ENCODE assay signal across 37 cellular contexts in the genomic region with DNA sequence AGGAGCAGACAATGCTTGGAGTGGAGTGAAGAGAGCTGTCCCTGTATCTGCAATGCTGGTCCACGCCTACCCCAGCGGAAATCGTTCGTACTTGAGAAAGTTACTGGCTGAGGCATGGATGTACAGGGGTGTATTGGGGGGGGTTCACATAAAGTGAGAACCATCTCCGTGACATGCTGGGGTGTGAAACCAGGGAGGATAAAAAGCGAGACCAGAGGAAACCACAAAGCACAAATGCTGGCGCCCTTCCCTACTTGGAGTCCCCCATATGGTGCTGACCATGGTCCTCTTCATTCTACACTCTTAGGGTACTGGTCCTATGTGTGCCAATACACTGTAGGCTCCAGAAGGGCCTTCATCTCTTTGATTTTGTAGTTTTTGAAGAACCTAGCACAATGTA.
"Had no signal": no experiment of that assay in that cellular context is flagged by ENCODE, and none has a peak within 500 bp of the region (broad histone marks: within the 10 kb centered on the region; RNA-seq: fewer than 3 reads in every experiment).

No MANE protein-coding gene starts in this region.

- H3K27ac ChIP-seq: adrenal gland, body of pancreas, brain microvascular endothelial cell, breast epithelium, VCaP had no signal

- H3K27me3 ChIP-seq: adrenal gland, body of pancreas, brain microvascular endothelial cell, breast epithelium had no signal

- H3K4me1 ChIP-seq: adrenal gland, body of pancreas, breast epithelium had no signal

- H3K36me3 Mint-ChIP-seq: activated CD4-positive, alpha-beta memory T cell treated with anti-CD3 and anti-CD28 coated beads for 36 hours; activated naive CD8-positive, alpha-beta T cell treated with anti-CD3 and anti-CD28 coated beads for 36 hours had no signal

- DNase-seq: activated B cell treated with CpG ODN at 0.5 μM for 24 hours; activated CD4-positive, alpha-beta memory T cell treated with anti-CD3 and anti-CD28 coated beads for 36 hours; activated CD4-positive, alpha-beta T cell treated with anti-CD3 and anti-CD28 coated beads for 4 hours; activated CD4-positive, alpha-beta T cell treated with anti-CD3 and anti-CD28 coated beads, Interleukin-2, amount 10 ng/mL, durations not matched to agents 24 days and 14 days; activated CD4-positive, alpha-beta T cell treated with anti-CD3 and anti-CD28 coated beads, Interleukin-2, amount 50 U/mL, for 1 hour; activated CD4-positive, alpha-beta T cell treated with anti-CD3 and anti-CD28 coated beads, Interleukin-2, amount 50 U/mL, for 4 hours; activated CD4-positive, CD25-positive, alpha-beta regulatory T cell treated with anti-CD3 and anti-CD28 coated beads, Interleukin-2, amount 50 U/mL, for 72 hours; activated CD8-positive, alpha-beta memory T cell treated with anti-CD3 and anti-CD28 coated beads, Interleukin-2, amount 50 U/mL, for 4 hours; activated CD8-positive, alpha-beta T cell treated with anti-CD3 and anti-CD28 coated beads for 36 hours; activated effector memory CD4-positive, alpha-beta T cell treated with anti-CD3 and anti-CD28 coated beads, Interleukin-2, amount 50 U/mL, for 16 hours; activated gamma-delta T cell treated with Interleukin-2 at 50 U/mL for 16 hours; activated naive CD4-positive, alpha-beta T cell; activated naive CD4-positive, alpha-beta T cell treated with anti-CD3 and anti-CD28 coated beads for 36 hours; activated naive CD4-positive, alpha-beta T cell treated with anti-CD3 and anti-CD28 coated beads, Interleukin-2, amount 50 U/mL, for 16 hours; activated naive CD8-positive, alpha-beta T cell treated with anti-CD3 and anti-CD28 coated beads for 36 hours; activated T-cell treated with anti-CD3 and anti-CD28 coated beads for 4 hours; activated T-cell treated with anti-CD3 and anti-CD28 coated beads, Interleukin-2, amount 50 U/mL, for 1 hour; activated T-cell treated with anti-CD3 and anti-CD28 coated beads, Interleukin-2, amount 50 U/mL, for 4 hours; activated T-cell treated with anti-CD3 and anti-CD28 coated beads, Interleukin-2, amount 50 U/mL, for 72 hours; adrenal gland; amniotic stem cell; aorta; body of pancreas; brain microvascular endothelial cell; central memory CD4-positive, alpha-beta T cell; T-helper 1 cell; T-helper 2 cell; T-helper 9 cell had no signal

- H3K36me3 ChIP-seq: adrenal gland, brain microvascular endothelial cell, breast epithelium had no signal

- H3K4me1 Mint-ChIP-seq: activated CD4-positive, alpha-beta T cell treated with anti-CD3 and anti-CD28 coated beads, Interleukin-2, amount 10 ng/mL, durations not matched to agents 24 days and 14 days; activated naive CD8-positive, alpha-beta T cell treated with anti-CD3 and anti-CD28 coated beads for 36 hours; activated T-helper 17 cell treated with anti-CD3 and anti-CD28 coated beads, Interleukin-2, amount 50 U/mL, for 72 hours had no signal

- H3K4me3 ChIP-seq: adrenal gland, body of pancreas, breast epithelium had no signal

- ATAC-seq: activated CD8-positive, alpha-beta T cell treated with anti-CD3 and anti-CD28 coated beads for 36 hours; activated naive CD4-positive, alpha-beta T cell treated with anti-CD3 and anti-CD28 coated beads, Interleukin-2, amount 50 U/mL, for 72 hours; activated T-cell treated with anti-CD3 and anti-CD28 coated beads, Interleukin-2, amount 50 U/mL, for 4 hours; activated T-cell treated with anti-CD3 and anti-CD28 coated beads, Interleukin-2, amount 50 U/mL, for 72 hours; activated T-helper 17 cell treated with anti-CD3 and anti-CD28 coated beads, Interleukin-2, amount 50 U/mL, for 72 hours; body of pancreas had no signal

- FAIRE-seq: astrocyte, TTC549 had no signal

- H3K9me3 ChIP-seq: adrenal gland, body of pancreas, breast epithelium had no signal

- H3K4me3 Mint-ChIP-seq: activated B cell treated with CpG ODN at 0.5 μM for 24 hours; activated CD4-positive, alpha-beta memory T cell treated with anti-CD3 and anti-CD28 coated beads for 36 hours; activated CD4-positive, alpha-beta T cell treated with anti-CD3 and anti-CD28 coated beads, Interleukin-2, amount 10 ng/mL, durations not matched to agents 24 days and 14 days; activated CD8-positive, alpha-beta T cell treated with anti-CD3 and anti-CD28 coated beads for 36 hours; activated naive CD4-positive, alpha-beta T cell treated with anti-CD3 and anti-CD28 coated beads for 36 hours; activated naive CD8-positive, alpha-beta T cell treated with anti-CD3 and anti-CD28 coated beads for 36 hours; activated T-cell treated with anti-CD3 and anti-CD28 coated beads, Interleukin-2, amount 50 U/mL, for 4 hours; activated T-cell treated with anti-CD3 and anti-CD28 coated beads, Interleukin-2, amount 50 U/mL, for 72 hours; activated T-helper 1 cell treated with anti-CD3 and anti-CD28 coated beads, Interleukin-12 subunit alpha, Interleukin-12 subunit beta, Interleukin-2, Interleukin-4 antibody, amounts not matched to agents 30 ng/mL and 10 ng/mL and 1 ng/mL, durations not matched to agents 14 hours and 24 hours and 36 hours; activated T-helper 17 cell treated with anti-CD3 and anti-CD28 coated beads, Interleukin-2, amount 50 U/mL, for 72 hours; T-helper 1 cell treated with Interleukin-12 subunit alpha and Interleukin-12 subunit beta and Interleukin-4 antibody, amounts not matched to agents 30 μg/mL and 1 μg/mL, for 36 hours; T-helper 2 cell treated with Interferon-gamma antibody and Interleukin-4, amounts not matched to agents 5 μg/mL and 100 μg/mL, for 36 hours had no signal

- H3K9me3 Mint-ChIP-seq: activated B cell treated with CpG ODN at 0.5 μM for 24 hours; activated CD4-positive, alpha-beta T cell treated with anti-CD3 and anti-CD28 coated beads, Interleukin-2, amount 10 ng/mL, durations not matched to agents 24 days and 14 days; activated CD8-positive, alpha-beta T cell treated with anti-CD3 and anti-CD28 coated beads for 36 hours; activated naive CD8-positive, alpha-beta T cell treated with anti-CD3 and anti-CD28 coated beads for 36 hours; activated T-helper 1 cell treated with anti-CD3 and anti-CD28 coated beads, Interleukin-12 subunit alpha, Interleukin-12 subunit beta, Interleukin-2, Interleukin-4 antibody, amounts not matched to agents 30 ng/mL and 10 ng/mL and 1 ng/mL, durations not matched to agents 14 hours and 24 hours and 36 hours; T-helper 1 cell treated with Interleukin-12 subunit alpha and Interleukin-12 subunit beta and Interleukin-4 antibody, amounts not matched to agents 30 μg/mL and 1 μg/mL, for 36 hours had no signal

- H3K27me3 Mint-ChIP-seq: activated B cell treated with CpG ODN at 0.5 μM for 24 hours; activated CD4-positive, alpha-beta memory T cell treated with anti-CD3 and anti-CD28 coated beads for 36 hours; activated CD4-positive, alpha-beta T cell treated with anti-CD3 and anti-CD28 coated beads, Interleukin-2, amount 10 ng/mL, durations not matched to agents 24 days and 14 days; activated CD8-positive, alpha-beta T cell treated with anti-CD3 and anti-CD28 coated beads for 36 hours; activated T-helper 17 cell treated with anti-CD3 and anti-CD28 coated beads, Interleukin-2, amount 50 U/mL, for 72 hours had no signal

- H3K27ac Mint-ChIP-seq: activated B cell treated with CpG ODN at 0.5 μM for 24 hours; activated CD4-positive, alpha-beta memory T cell treated with anti-CD3 and anti-CD28 coated beads for 36 hours; activated CD4-positive, alpha-beta T cell treated with anti-CD3 and anti-CD28 coated beads, Interleukin-2, amount 10 ng/mL, durations not matched to agents 24 days and 14 days; activated CD8-positive, alpha-beta T cell treated with anti-CD3 and anti-CD28 coated beads for 36 hours; activated naive CD4-positive, alpha-beta T cell treated with anti-CD3 and anti-CD28 coated beads for 36 hours; activated naive CD4-positive, alpha-beta T cell treated with anti-CD3 and anti-CD28 coated beads, Interleukin-2, amount 50 U/mL, for 72 hours; activated naive CD8-positive, alpha-beta T cell treated with anti-CD3 and anti-CD28 coated beads for 36 hours; activated T-cell treated with anti-CD3 and anti-CD28 coated beads, Interleukin-2, amount 50 U/mL, for 72 hours; activated T-helper 1 cell treated with anti-CD3 and anti-CD28 coated beads, Interleukin-12 subunit alpha, Interleukin-12 subunit beta, Interleukin-2, Interleukin-4 antibody, amounts not matched to agents 30 ng/mL and 10 ng/mL and 1 ng/mL, durations not matched to agents 14 hours and 24 hours and 36 hours; activated T-helper 17 cell treated with anti-CD3 and anti-CD28 coated beads, Interleukin-2, amount 50 U/mL, for 72 hours; T-helper 1 cell treated with Interleukin-12 subunit alpha and Interleukin-12 subunit beta and Interleukin-4 antibody, amounts not matched to agents 30 μg/mL and 1 μg/mL, for 36 hours; T-helper 2 cell treated with Interferon-gamma antibody and Interleukin-4, amounts not matched to agents 5 μg/mL and 100 μg/mL, for 36 hours had no signal
